8 cellular contexts compared by ENCODE assay signal in genomic region chr17:17439971-17440843, GRCh38. TPM values are rescaled to one million over a fixed set of nuclear protein-coding genes. Genes with fewer than 3 reads are reported as not detected.
DNase-seq lines count a peak whose midpoint lies in the region; ATAC-seq and TF ChIP-seq lines count a peak whose summit lies in the region.

No MANE protein-coding gene starts in this region.

- CTCF ChIA-PET in Calu3 (lab: Charles Lee), result interaction anchor here (0.7 kb wide), 1 partner anchor 48 kb away, joined by 3 read pairs; no protein-coding TSS in a partner anchor

- peaks cover 7% of the 10 kb centered on the region for H3K27me3 Mint-ChIP-seq in Calu3 (ENCODE audit: unreplicated experiment)

- no peak overlapping the region for H3K27ac ChIP-seq in Peyer's patch
- H3K27ac ChIP-seq in foreskin keratinocyte, result no peak overlapping the region

- H3K4me1 Mint-ChIP-seq in Calu3 (ENCODE audit: low read depth, unreplicated experiment), result peaks cover 1% of the 10 kb centered on the region

- no peak overlapping the region for H3K4me3 ChIP-seq in Peyer's patch

- intact Hi-C loops in Calu3 (cut with micrococcal nuclease; ENCODE audit: unreplicated experiment) (no loop called here), posterior cingulate gyrus (cut with DNase I) (no loop called here)

- no peak overlapping the region for H3K27ac Mint-ChIP-seq in Calu3 (ENCODE audit: unreplicated experiment)

- DNase-seq in Calu3, result peak; percentile 63
- peak; percentile 48 for DNase-seq in LHCN-M2 (ENCODE audit: low read depth)
- peak; percentile 73 to 93 (median 81) for DNase-seq in Peyer's patch
- DNase-seq in activated T-cell treated with anti-CD3 and anti-CD28 coated beads, Interleukin-2, amount 50 U/mL, for 48 hours, result peak; percentile 88
- DNase-seq in foreskin keratinocyte, result peak in 1 of 2 donors; percentile 28
- peak in 8 of 10 donors; percentile 23 to 76 (median 47) for DNase-seq in posterior cingulate gyrus

- no peaks in the 10 kb centered on the region for H3K36me3 Mint-ChIP-seq in Calu3 (ENCODE audit: insufficient read depth, unreplicated experiment)

- H3K9me3 ChIP-seq in Peyer's patch, result no peaks in the 10 kb centered on the region

- H3K27me3 ChIP-seq in Peyer's patch, result no peaks in the 10 kb centered on the region
- H3K27me3 ChIP-seq in foreskin keratinocyte, result peaks cover 10% of the 10 kb centered on the region

- H3K9me3 Mint-ChIP-seq in Calu3 (ENCODE audit: low read depth, unreplicated experiment), result no peaks in the 10 kb centered on the region

- no peak overlapping the region for H3K4me3 Mint-ChIP-seq in Calu3 (ENCODE audit: low read depth, unreplicated experiment)

- no peaks in the 10 kb centered on the region for H3K36me3 ChIP-seq in Peyer's patch

- BruUV-seq in Calu3 (replicated peaks; lab: Mats Ljungman, UMichigan), result no TSS peak

- TF ChIP-seq CTCF in Calu3 (IDR thresholded peaks at IDR 0.05; ENCODE audit: unreplicated experiment) (peak; percentile 25), Peyer's patch (IDR thresholded peaks at IDR 0.05) (peak; percentile 58 to 86 (median 74)), foreskin keratinocyte (conservative IDR thresholded peaks at IDR 0.05) (peak; percentile 79)

- ATAC-seq in foreskin keratinocyte (peak; percentile 46), GM21786 (IDR thresholded peaks at IDR 0.05; ENCODE audit: unreplicated experiment) (no peak), HG03159 (IDR thresholded peaks at IDR 0.05; ENCODE audit: unreplicated experiment) (no peak)

- no peak for TF ChIP-seq POLR2A in Peyer's patch (IDR thresholded peaks at IDR 0.05)

- H3K4me1 ChIP-seq in Peyer's patch, result no peaks in the 10 kb centered on the region
- no peaks in the 10 kb centered on the region for H3K4me1 ChIP-seq in foreskin keratinocyte

RNA-seq across cellular contexts. Expression of gene MED9, which starts 36.6 kb away (rescaled TPM):
- total RNA-seq in Calu3 (2022) (12.3 and 12.7 TPM in 2 replicates), LHCN-M2 (2014; rRNA removed) (13.9 and 16.4 TPM in 2 replicates), Peyer's patch (10 to 100 TPM in 3 of 4 donors, 1 to 10 TPM in 1; 8.3 to 42.4 (median 19.4) TPM), foreskin keratinocyte (11.2 and 12.1 TPM in 2 replicates)
- 7.5 TPM for polyA plus RNA-seq in LHCN-M2 (2012)
- 9.3 and 9.7 TPM in 2 replicates for polyA plus RNA-seq in foreskin keratinocyte

RNA-seq across cellular contexts. Expression of gene RASD1, which starts 56.0 kb away (rescaled TPM):
- total RNA-seq in Calu3 (2022) (not detected in 2 replicates), LHCN-M2 (2014; rRNA removed) (0.19 TPM in 1 of 2 replicates, not detected in the other), Peyer's patch (10 to 100 TPM; 15.0 to 32.2 (median 25.1) TPM), foreskin keratinocyte (0.10 and 0.11 TPM in 2 replicates)
- 0.09 TPM for polyA plus RNA-seq in LHCN-M2 (2012)
- 0.07 and 0.08 TPM in 2 replicates for polyA plus RNA-seq in foreskin keratinocyte

Comparison
In these comparisons a context has a peak if more than half of its experiments do, and no peak if none do; other contexts are left out.
1. CTCF ChIP-seq: peak in every context shown above with its lines; median percentile 79 in foreskin keratinocyte; 74 in Peyer's patch; 25 in Calu3.
2. RNA of gene RASD1, which starts 56.0 kb away (total RNA-seq): 15.0 to 32.2 TPM in Peyer's patch; 0.10 to 0.11 TPM in foreskin keratinocyte, not detected in Calu3 and 0.19 TPM in LHCN-M2; every median in the first group is over 10 times any median in the second.